ENCODE assay signal across 8 cellular contexts in the genomic region with DNA sequence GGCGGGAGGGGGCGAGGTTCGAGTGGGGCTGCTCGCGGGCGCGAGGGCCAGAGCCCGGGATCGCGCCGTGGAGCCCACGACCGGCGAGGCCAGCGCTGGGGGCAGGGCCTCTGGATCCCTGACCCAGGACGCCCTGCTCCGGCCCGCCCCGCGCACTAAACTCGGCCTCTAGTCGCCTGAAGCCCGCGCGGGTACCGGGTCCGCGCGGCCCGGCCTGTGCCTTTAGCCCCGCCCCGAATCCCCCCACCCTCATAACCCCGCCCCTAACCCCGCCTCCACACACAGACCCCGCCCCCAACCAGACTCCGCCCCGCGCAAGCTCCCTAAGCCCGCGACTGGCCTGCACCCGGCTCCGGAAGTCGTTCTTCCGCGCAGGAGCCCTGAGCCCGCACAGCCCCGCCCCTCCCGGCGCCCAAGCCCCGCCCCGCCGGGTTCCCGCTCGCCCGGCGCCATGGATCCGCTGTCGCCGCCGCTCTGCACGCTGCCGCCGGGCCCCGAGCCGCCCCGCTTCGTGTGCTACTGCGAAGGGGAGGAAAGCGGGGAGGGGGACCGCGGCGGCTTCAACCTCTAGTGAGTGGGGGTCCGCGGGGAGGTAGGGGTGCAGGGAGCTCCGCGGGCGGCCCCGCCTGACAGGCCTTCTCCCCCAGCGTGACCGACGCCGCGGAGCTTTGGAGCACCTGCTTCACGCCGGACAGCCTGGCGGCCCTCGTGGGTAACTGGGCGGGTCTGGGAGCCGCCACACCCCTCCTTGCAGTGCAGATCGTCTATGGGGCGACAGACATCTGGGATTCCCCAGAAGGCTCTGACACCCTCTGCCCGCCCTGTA. TPM values are rescaled to one million over a fixed set of nuclear protein-coding genes. Genes with fewer than 3 reads are reported as not detected.
DNase-seq lines count a peak whose midpoint lies in the region; FAIRE-seq and TF ChIP-seq lines count a peak whose summit lies in the region.

PAXX (plus strand) TSS at position 430 of the 826 bp plus-strand sequence; CDS start at position 452, 22 bp downstream.

- in situ Hi-C loops in G401 (cut with HindIII; ENCODE audit: low sequenced_read_pairs) (no loop called here), SK-MEL-5 (cut with HindIII; ENCODE audit: low pct_unique_long_range_greater_than_20kb, low sequenced_read_pairs) (no loop called here)

- peak; percentile 40 for TF ChIP-seq CTCF in neutrophil (IDR thresholded peaks at IDR 0.05)
- no peak for TF ChIP-seq CTCF in subcutaneous adipose tissue (IDR thresholded peaks at IDR 0.05; ENCODE audit: low read depth)

- H3K27me3 ChIP-seq in neutrophil: peaks cover 72% of the 10 kb centered on the region

- DNase-seq in G401 (ENCODE audit: low spot score): peak; percentile 91
- DNase-seq in GOT3 (lab: John Stamatoyannopoulos, UW): peak; percentile 76
- peak; percentile 92 for DNase-seq in LoVo (ENCODE audit: low spot score)
- DNase-seq in SK-MEL-5 (ENCODE audit: low read depth, low spot score): peak; percentile 90
- DNase-seq in activated naive CD4-positive, alpha-beta T cell (lab: John Stamatoyannopoulos, UW): peak; percentile 81 to 95 (median 90)
- peak; percentile 98 to 99 for DNase-seq in frontal cortex (ENCODE audit: low spot score in 2 of 2)

- H3K9me3 ChIP-seq in neutrophil: no peaks in the 10 kb centered on the region

- no peaks in the 10 kb centered on the region for H3K36me3 ChIP-seq in neutrophil

- peaks cover 28 to 56% of the 10 kb centered on the region in 2 experiments for H3K4me1 ChIP-seq in neutrophil (ENCODE audit: control insufficient read depth in 1 of 2, insufficient read depth in 1 of 2, low read depth in 1 of 2, low read length in 1 of 2)

- no peak for FAIRE-seq in frontal cortex (lab: Jason Lieb, UNC)

- H3K4me3 ChIP-seq in neutrophil (ENCODE audit: low read depth in 1 of 2, low read length in 1 of 2): peak within 1 kb of the TSS; percentile 75 to 93

- peak within 1 kb of the TSS; percentile 94 for H3K27ac ChIP-seq in neutrophil

RNA-seq across cellular contexts. Expression of gene PAXX, which starts in this region (rescaled TPM):
- 52.2 and 79.6 TPM in 2 replicates for total RNA-seq in G401 (2014; rRNA removed; shearing (Covaris generic))
- total RNA-seq in SK-MEL-5 (2014; rRNA removed; shearing (Covaris generic)): 31.7 and 46.0 TPM in 2 replicates
- polyA plus RNA-seq in SK-MEL-5 (2015; cell fraction: cytosol; rRNA removed): 73.3 and 77.5 TPM in 2 replicates
- 608 and 666 TPM in 2 replicates for polyA plus RNA-seq in SK-MEL-5 (2015; cell fraction: nucleus; rRNA removed)
- total RNA-seq in frontal cortex: 13.5 TPM
- 10 to 100 TPM in 3 of 4 donors, 1 to 10 TPM in 1; 5.1 to 30.6 (median 26.9) TPM for total RNA-seq in subcutaneous adipose tissue

Comparison
In these comparisons a context has a peak if more than half of its experiments do, and no peak if none do; other contexts are left out.
1. Peak in every context shown above with its lines: DNase-seq, H3K4me3 ChIP-seq and H3K27ac ChIP-seq.